In the genomic region with DNA sequence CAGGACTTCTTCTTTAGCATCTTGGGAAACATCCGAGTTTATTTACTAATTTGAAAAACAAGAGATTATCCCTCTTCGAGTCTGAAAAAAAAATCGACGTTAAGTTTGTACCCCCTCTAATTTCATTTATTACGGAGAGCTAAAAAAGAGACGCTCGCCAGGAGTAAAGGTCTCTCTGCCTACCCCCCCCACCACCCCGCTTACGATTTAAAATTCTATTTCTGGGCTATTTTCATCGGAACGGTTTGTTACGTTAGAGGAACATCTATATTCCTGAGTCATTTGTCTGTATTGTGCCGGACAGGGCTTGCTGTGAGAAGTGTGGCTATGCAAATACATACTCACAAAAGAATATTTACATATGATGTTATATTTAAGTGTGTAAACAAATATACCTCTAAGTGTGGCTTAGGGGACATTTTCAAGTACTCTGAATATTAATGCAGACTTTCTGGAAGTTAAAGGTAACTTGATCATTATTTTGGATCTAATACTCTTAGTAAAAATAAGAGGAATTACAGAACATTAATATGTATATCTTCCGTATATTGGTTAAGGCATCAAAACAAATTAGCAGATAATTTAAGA, we compare ENCODE assay signal across 10 cellular contexts. TPM values are rescaled to one million over a fixed set of nuclear protein-coding genes. Genes with fewer than 3 reads are reported as not detected.
DNase-seq lines count a peak whose midpoint lies in the region; ATAC-seq and TF ChIP-seq lines count a peak whose summit lies in the region.
"Had no signal": no experiment of that assay in that cellular context is flagged by ENCODE, and none has a peak within 500 bp of the region (broad histone marks: within the 10 kb centered on the region; RNA-seq: fewer than 3 reads in every experiment).

No MANE protein-coding gene starts in this region.

- CTCF ChIA-PET in Panc1 (lab: Charles Lee) (interaction anchor here (0.6 to 0.7 kb wide), 2 partner anchors 206 to 615 kb away, joined by 4 to 8 read pairs; no protein-coding TSS in a partner anchor), RWPE1 (lab: Yijun Ruan, JAX) (interaction anchor here (1.4 kb wide), 1 partner anchor 326 kb away, joined by 4 read pairs; no protein-coding TSS in a partner anchor)

- DNase-seq in DMS53 (lab: John Stamatoyannopoulos, UW) (peak; percentile 81), Panc1 (ENCODE audit: low read depth, low spot score) (no peak), foreskin fibroblast (peak in 1 of 2 donors; percentile 47), RWPE1 (ENCODE audit: low spot score) (no peak), anterior cingulate cortex (lab: John Stamatoyannopoulos, UW) (no peak)
- no peak for DNase-seq in stimulated activated naive CD4-positive, alpha-beta T cell (lab: John Stamatoyannopoulos, UW)
- DNase-seq: kidney had no signal

- H2AFZ ChIP-seq in ACC112 (ENCODE audit: low read length, unreplicated experiment), result peak overlapping the region; percentile 44

- TF ChIP-seq CTCF in Panc1 (IDR thresholded peaks at IDR 0.05) (no peak), foreskin fibroblast (IDR thresholded peaks at IDR 0.05; ENCODE audit: low read depth, low read length) (no peak), RWPE1 (conservative IDR thresholded peaks at IDR 0.05; ENCODE audit: low read depth) (no peak)

- H3K4me1 ChIP-seq in ACC112 (ENCODE audit: control insufficient read depth, insufficient read depth, low read length, unreplicated experiment) (peaks cover 14% of the 10 kb centered on the region), Panc1 (ENCODE audit: control insufficient read depth, insufficient read depth, low read length) (peaks cover 23% of the 10 kb centered on the region)

- intact Hi-C loops in Panc1 (cut with micrococcal nuclease; ENCODE audit: unreplicated experiment), result loop anchor here (10.0 kb wide), 1 partner anchor 207 kb away; no protein-coding TSS in a partner anchor

- H3K27ac ChIP-seq in ACC112 (ENCODE audit: low read depth, low read length) (no peak overlapping the region), Panc1 (ENCODE audit: low read length) (peak overlapping the region; percentile 14), RWPE1 (no peak overlapping the region)

- BruUV-seq in Panc1 (replicated peaks; lab: Mats Ljungman, UMichigan), result no TSS peak

- H3K4me3 ChIP-seq in ACC112 (ENCODE audit: low read depth, low read length) (peak overlapping the region; percentile 96), Panc1 (ENCODE audit: low read depth in 2 of 2, low read length in 2 of 2) (peak overlapping the region; percentile 69 to 79), foreskin fibroblast (ENCODE audit: low read depth in 1 of 2, low read length in 2 of 2) (peak overlapping the region; percentile 57 to 92)

- POLR2A ChIA-PET in Panc1 (lab: Charles Lee), result interaction anchor here (0.6 to 0.7 kb wide), 3 partner anchors 12 to 262 kb away, joined by 8 to 13 read pairs (median 8); no protein-coding TSS in a partner anchor
- POLR2A ChIA-PET in RWPE1 (lab: Yijun Ruan, JAX; ENCODE audit: low non-redundant PET), result no interaction called here

- no peaks in the 10 kb centered on the region for H3K36me3 ChIP-seq in ACC112 (ENCODE audit: insufficient read depth, low read length)
- peaks cover 4% of the 10 kb centered on the region; the same call in 1 of the 2 replicates for H3K36me3 ChIP-seq in Panc1 (ENCODE audit: control insufficient read depth, insufficient read depth, low read length)

- H3K27me3 ChIP-seq in ACC112 (ENCODE audit: insufficient read depth, low read length) (no peaks in the 10 kb centered on the region), Panc1 (ENCODE audit: control insufficient read depth, insufficient read depth, low read length) (no peaks in the 10 kb centered on the region)

- no peaks in the 10 kb centered on the region for H3K9me3 ChIP-seq in Panc1 (ENCODE audit: control insufficient read depth, insufficient read depth, low read depth, low read length)

- H3K79me2 ChIP-seq in ACC112 (ENCODE audit: control insufficient read depth, insufficient read depth, low read length, unreplicated experiment), result peaks cover 55% of the 10 kb centered on the region

- in situ Hi-C loops in Panc1 (cut with HindIII; ENCODE audit: low pct_unique_long_range_greater_than_20kb, low sequenced_read_pairs), result no loop called here

- ATAC-seq in Panc1, result no peak
- ATAC-seq in HG02970 (IDR thresholded peaks at IDR 0.05; ENCODE audit: low FRiP score, unreplicated experiment), result no peak

RNA-seq across cellular contexts. Expression of a gene that starts 1.4 kb away (rescaled TPM):
- 8.0 TPM for total RNA-seq in Panc1 (2021; ENCODE audit: unreplicated experiment)
- 7.9 TPM for polyA plus RNA-seq in Panc1 (2012; ENCODE audit: insufficient read length)
- total RNA-seq: temporal lobe had no signal

RNA-seq across cellular contexts. Expression of a gene that starts 2.3 kb away (rescaled TPM):
- 49.4 TPM for total RNA-seq in Panc1 (2021; ENCODE audit: unreplicated experiment)
- 22.1 TPM for polyA plus RNA-seq in Panc1 (2012; ENCODE audit: insufficient read length)
